ENCODE assay signal across 15 cellular contexts in genomic region chr7:42372498-42372897, GRCh38.
"Had no signal": no experiment of that assay in that cellular context is flagged by ENCODE, and none has a peak within 500 bp of the region (broad histone marks: within the 10 kb centered on the region; RNA-seq: fewer than 3 reads in every experiment).

No MANE protein-coding gene starts in this region.

- H3K27me3 Mint-ChIP-seq: activated naive CD4-positive, alpha-beta T cell treated with anti-CD3 and anti-CD28 coated beads, Interleukin-2, amount 10 ng/mL, durations not matched to agents 7 days and 5 days had no signal

- H3K36me3 ChIP-seq: esophagus squamous epithelium, thoracic aorta had no signal

- H3K36me3 Mint-ChIP-seq: activated naive CD4-positive, alpha-beta T cell treated with anti-CD3 and anti-CD28 coated beads, Interleukin-2, amount 10 ng/mL, durations not matched to agents 7 days and 5 days had no signal

- H3K4me1 ChIP-seq: body of pancreas, esophagus squamous epithelium, psoas muscle had no signal

- H3K4me3 Mint-ChIP-seq: activated naive CD4-positive, alpha-beta T cell treated with anti-CD3 and anti-CD28 coated beads, Interleukin-2, amount 10 ng/mL, durations not matched to agents 7 days and 5 days; natural killer cell treated with Interleukin-12 subunit alpha and Interleukin-12 subunit beta and Interleukin-15 and Interleukin-18, amount 100 ng/mL, for 72 hours had no signal

- H3K79me2 ChIP-seq: hepatocyte had no signal

- H3K4me3 ChIP-seq: body of pancreas, coronary artery, esophagus squamous epithelium, hepatocyte, psoas muscle, thoracic aorta had no signal

- H3K9me3 ChIP-seq: body of pancreas, esophagus squamous epithelium, thoracic aorta had no signal

- ATAC-seq: body of pancreas; natural killer cell treated with Interleukin-12 subunit alpha and Interleukin-12 subunit beta and Interleukin-15 and Interleukin-18, amount 100 ng/mL, for 72 hours; psoas muscle; sciatic nerve had no signal

- H3K27ac ChIP-seq: body of pancreas, coronary artery, esophagus squamous epithelium, hepatocyte, psoas muscle, thoracic aorta had no signal

- H3K27ac Mint-ChIP-seq: activated naive CD4-positive, alpha-beta T cell treated with anti-CD3 and anti-CD28 coated beads, Interleukin-2, amount 10 ng/mL, durations not matched to agents 7 days and 5 days; activated T-helper 2 cell treated with anti-CD3 and anti-CD28 coated beads, Interferon-gamma antibody, Interleukin-2, Interleukin-4, amounts not matched to agents 10 μg/mL and 5 μg/mL and 100 μg/mL, durations not matched to agents 14 hours and 24 hours and 36 hours; natural killer cell treated with Interleukin-12 subunit alpha and Interleukin-12 subunit beta and Interleukin-15 and Interleukin-18, amount 100 ng/mL, for 72 hours had no signal

- H3K4me2 ChIP-seq: hepatocyte had no signal

- DNase-seq: activated CD4-positive, alpha-beta T cell treated with anti-CD3 and anti-CD28 coated beads, Interleukin-2, amount 50 U/mL, for 48 hours; activated naive CD4-positive, alpha-beta T cell treated with anti-CD3 and anti-CD28 coated beads, Interleukin-2, amount 10 ng/mL, durations not matched to agents 7 days and 5 days; activated T-cell treated with anti-CD3 and anti-CD28 coated beads, Interleukin-2, amount 50 U/mL, for 1 hour; body of pancreas; central memory CD4-positive, alpha-beta T cell; effector CD4-positive, alpha-beta T cell; esophagus squamous epithelium; psoas muscle; stimulated activated CD4-positive, alpha-beta T cell treated with anti-CD3 and anti-CD28 coated beads, Interleukin-1b, Interleukin-23, amount 100 ng/mL, for 48 hours had no signal

- H3K4me1 Mint-ChIP-seq: activated naive CD4-positive, alpha-beta T cell treated with anti-CD3 and anti-CD28 coated beads, Interleukin-2, amount 10 ng/mL, durations not matched to agents 7 days and 5 days had no signal

- H2AFZ ChIP-seq: hepatocyte had no signal

- H3K27me3 ChIP-seq: body of pancreas, esophagus squamous epithelium, hepatocyte had no signal

- H3K9me3 Mint-ChIP-seq: activated naive CD4-positive, alpha-beta T cell treated with anti-CD3 and anti-CD28 coated beads, Interleukin-2, amount 10 ng/mL, durations not matched to agents 7 days and 5 days had no signal
